Comparison of ENCODE assay signal across 15 cellular contexts in genomic region chr4:120694973-120695372, GRCh38.
DNase-seq lines count a peak whose midpoint lies in the region; ATAC-seq, FAIRE-seq and TF ChIP-seq lines count a peak whose summit lies in the region.
"Had no signal": no experiment of that assay in that cellular context is flagged by ENCODE, and none has a peak within 500 bp of the region (broad histone marks: within the 10 kb centered on the region; RNA-seq: fewer than 3 reads in every experiment).

No MANE protein-coding gene starts in this region.

- no peaks in the 10 kb centered on the region for H3K27me3 Mint-ChIP-seq in natural killer cell (ENCODE audit: low read depth in 2 of 2)
- H3K27me3 Mint-ChIP-seq: activated naive CD4-positive, alpha-beta T cell treated with anti-CD3 and anti-CD28 coated beads, Interleukin-2, amount 50 U/mL, for 24 hours had no signal

- H3K36me3 Mint-ChIP-seq in natural killer cell: no peaks in the 10 kb centered on the region
- H3K36me3 Mint-ChIP-seq: activated naive CD4-positive, alpha-beta T cell treated with anti-CD3 and anti-CD28 coated beads, Interleukin-2, amount 50 U/mL, for 24 hours had no signal

- no peaks in the 10 kb centered on the region for H3K4me1 Mint-ChIP-seq in natural killer cell
- H3K4me1 Mint-ChIP-seq: activated CD4-positive, alpha-beta T cell treated with anti-CD3 and anti-CD28 coated beads, Interleukin-2, amount 10 ng/mL, durations not matched to agents 24 days and 14 days; activated naive CD4-positive, alpha-beta T cell treated with anti-CD3 and anti-CD28 coated beads, Interleukin-2, amount 50 U/mL, for 24 hours had no signal

- no peak overlapping the region for H3K27ac Mint-ChIP-seq in natural killer cell
- H3K27ac Mint-ChIP-seq: activated CD4-positive, alpha-beta T cell treated with anti-CD3 and anti-CD28 coated beads, Interleukin-2, amount 10 ng/mL, durations not matched to agents 24 days and 14 days; activated naive CD4-positive, alpha-beta T cell treated with anti-CD3 and anti-CD28 coated beads, Interleukin-2, amount 50 U/mL, for 24 hours had no signal

- no peak overlapping the region for H3K4me3 ChIP-seq in astrocyte of the spinal cord (ENCODE audit: low read depth, low read length)
- H3K4me3 ChIP-seq: SJSA1 had no signal

- DNase-seq in AG08395 (ENCODE audit: low spot score) (peak; percentile 5), HTR-8/SVneo (ENCODE audit: insufficient read length, low spot score) (peak; percentile 28), astrocyte of the spinal cord (ENCODE audit: low read depth, low spot score) (peak; percentile 74), kidney tubule cell (ENCODE audit: low spot score) (peak; percentile 85), natural killer cell (no peak), G401 (ENCODE audit: low spot score) (no peak)
- no peak for DNase-seq in activated CD4-positive, alpha-beta T cell treated with anti-CD3 and anti-CD28 coated beads for 48 hours
- DNase-seq: activated CD4-positive, alpha-beta T cell treated with anti-CD3 and anti-CD28 coated beads, Interleukin-2, amount 10 ng/mL, durations not matched to agents 24 days and 14 days; KG1; kidney glomerular epithelial cell; posterior cingulate gyrus had no signal

- FAIRE-seq in HTR-8/SVneo (lab: Jason Lieb, UNC): no peak
- FAIRE-seq: endometrium had no signal

- peaks cover 4 to 6% of the 10 kb centered on the region in 2 donors for H3K9me3 Mint-ChIP-seq in natural killer cell
- H3K9me3 Mint-ChIP-seq: activated CD4-positive, alpha-beta T cell treated with anti-CD3 and anti-CD28 coated beads, Interleukin-2, amount 10 ng/mL, durations not matched to agents 24 days and 14 days; activated naive CD4-positive, alpha-beta T cell treated with anti-CD3 and anti-CD28 coated beads, Interleukin-2, amount 50 U/mL, for 24 hours had no signal

- in situ Hi-C loops in astrocyte of the spinal cord (cut with HindIII; ENCODE audit: low sequenced_read_pairs): no loop called here
- in situ Hi-C loops in G401 (cut with HindIII; ENCODE audit: low sequenced_read_pairs): no loop called here

- no peak overlapping the region for H3K4me3 Mint-ChIP-seq in natural killer cell
- H3K4me3 Mint-ChIP-seq: activated CD4-positive, alpha-beta T cell treated with anti-CD3 and anti-CD28 coated beads, Interleukin-2, amount 10 ng/mL, durations not matched to agents 24 days and 14 days; activated naive CD4-positive, alpha-beta T cell treated with anti-CD3 and anti-CD28 coated beads, Interleukin-2, amount 50 U/mL, for 24 hours had no signal

- intact Hi-C loops in natural killer cell (cut with micrococcal nuclease): no loop called here

- ATAC-seq in natural killer cell (no peak), HG02870 (IDR thresholded peaks at IDR 0.05; ENCODE audit: unreplicated experiment) (no peak)

- TF ChIP-seq CTCF in astrocyte of the spinal cord (IDR thresholded peaks at IDR 0.05; ENCODE audit: low read depth, low read length) (no peak), natural killer cell (IDR thresholded peaks at IDR 0.05) (no peak)

Comparison
In these comparisons a context has a peak if more than half of its experiments do, and no peak if none do; other contexts are left out.
1. DNase-seq: peak in AG08395 (single experiment), HTR-8/SVneo (single experiment), astrocyte of the spinal cord (single experiment) and kidney tubule cell (single experiment); none in natural killer cell (single experiment), activated CD4-positive, alpha-beta T cell treated with anti-CD3 and anti-CD28 coated beads for 48 hours (single experiment) and G401 (single experiment).